Comparison of ENCODE assay signal across 8 cellular contexts in the genomic region with DNA sequence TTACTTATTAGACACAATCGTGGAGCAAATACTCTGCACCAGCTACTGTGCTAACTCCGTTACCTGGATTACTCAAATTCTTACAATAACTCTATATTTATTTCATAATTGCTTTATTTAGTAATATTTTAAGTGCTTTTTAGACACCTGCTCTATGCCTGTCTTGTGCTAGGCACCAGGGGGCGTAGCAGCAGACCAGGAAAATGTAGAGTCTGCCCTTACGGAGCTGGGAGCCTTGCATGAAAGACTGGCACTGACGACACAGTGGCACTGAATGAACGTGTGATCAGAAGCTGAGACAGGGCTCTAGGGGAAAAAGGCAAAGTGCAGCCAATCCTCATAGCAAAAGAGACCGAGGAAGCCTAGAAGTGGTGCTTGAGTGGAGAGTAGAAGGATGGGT.
DNase-seq lines count a peak whose midpoint lies in the region; ATAC-seq and TF ChIP-seq lines count a peak whose summit lies in the region.

No MANE protein-coding gene starts in this region.

- H3K27ac ChIP-seq in upper lobe of right lung, result no peak overlapping the region

- H3K4me3 ChIP-seq in upper lobe of right lung, result no peak overlapping the region

- ATAC-seq in Right ventricle myocardium superior (ENCODE audit: poor library complexity) (peak; percentile 41), Right ventricle myocardium inferior (no peak), upper lobe of right lung (peak; percentile 65), HG03196 (IDR thresholded peaks at IDR 0.05; ENCODE audit: unreplicated experiment) (no peak), HG03025 (IDR thresholded peaks at IDR 0.05; ENCODE audit: low FRiP score, unreplicated experiment) (no peak)

- no peaks in the 10 kb centered on the region for H3K27me3 ChIP-seq in upper lobe of right lung

- DNase-seq in Right ventricle myocardium superior, result no peak
- no peak for DNase-seq in Right ventricle myocardium inferior (ENCODE audit: missing footprints)
- DNase-seq in SW480 (ENCODE audit: low spot score), result peak; percentile 21
- peak; percentile 22 for DNase-seq in hepatic stellate cell (ENCODE audit: low spot score)
- no peak for DNase-seq in upper lobe of right lung
- no peak for DNase-seq in stimulated activated CD4-positive, alpha-beta T cell treated with anti-CD3 and anti-CD28 coated beads, Interleukin-4, amount 100 ng/mL, for 4 hours

- H3K9me3 ChIP-seq in upper lobe of right lung, result no peaks in the 10 kb centered on the region

- intact Hi-C loops in Right ventricle myocardium superior (cut with DNase I) (no loop called here), Right ventricle myocardium inferior (cut with DNase I) (no loop called here), upper lobe of right lung (cut with DNase I) (no loop called here)

- peak; percentile 39 for TF ChIP-seq CTCF in upper lobe of right lung (IDR thresholded peaks at IDR 0.05)

- no peaks in the 10 kb centered on the region for H3K4me1 ChIP-seq in upper lobe of right lung

- no peaks in the 10 kb centered on the region for H3K36me3 ChIP-seq in upper lobe of right lung

Comparison
In these comparisons a context has a peak if more than half of its experiments do, and no peak if none do; other contexts are left out.
1. ATAC-seq: peak in Right ventricle myocardium superior (single experiment) and upper lobe of right lung (single experiment); none in Right ventricle myocardium inferior (single experiment), HG03196 (single experiment) and HG03025 (single experiment).
2. DNase-seq: peak in SW480 (single experiment) and hepatic stellate cell (single experiment); none in Right ventricle myocardium superior (single experiment), Right ventricle myocardium inferior (single experiment), upper lobe of right lung (single experiment) and stimulated activated CD4-positive, alpha-beta T cell treated with anti-CD3 and anti-CD28 coated beads, Interleukin-4, amount 100 ng/mL, for 4 hours (0 of 2).